Comparison of ENCODE assay signal across 8 cellular contexts in the genomic region with DNA sequence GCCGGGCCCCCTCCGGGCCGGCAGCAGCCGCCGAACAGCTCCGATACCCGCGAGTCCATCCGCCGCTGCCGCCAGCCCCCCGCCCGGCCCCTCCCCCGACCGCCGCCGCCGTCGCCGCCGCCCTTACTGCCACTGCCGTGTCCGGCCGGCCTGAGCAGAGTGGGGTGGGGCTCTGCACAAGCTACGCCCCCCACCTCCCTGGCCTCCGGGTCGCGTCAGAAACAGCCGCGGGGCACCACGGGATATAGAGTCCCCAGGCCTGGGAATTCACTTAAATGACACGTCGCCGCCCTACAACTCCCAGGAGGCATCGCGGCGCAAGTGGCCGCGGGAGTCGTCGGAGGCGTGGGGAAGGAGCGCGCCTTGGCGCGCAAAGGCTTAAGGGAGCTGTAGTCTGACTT. TPM values are rescaled to one million over a fixed set of nuclear protein-coding genes. Genes with fewer than 3 reads are reported as not detected.
DNase-seq lines count a peak whose midpoint lies in the region; ATAC-seq lines count a peak whose summit lies in the region.

GTPBP2 (minus strand) TSS at position 161 of the 401 bp plus-strand sequence; CDS start at position 59, 102 bp downstream.

- H3K27ac ChIP-seq in Karpas-422 (ENCODE audit: low read length): peak within 1 kb of the TSS; percentile 91
- peak within 1 kb of the TSS; percentile 76 for H3K27ac ChIP-seq in naive thymus-derived CD4-positive, alpha-beta T cell (ENCODE audit: low read depth, low read length)

- CTCF ChIA-PET in naive thymus-derived CD4-positive, alpha-beta T cell (lab: Charles Lee): interaction anchor here (0.6 to 1.3 kb wide), 4 partner anchors 11 to 59 kb away, joined by 3 to 7 read pairs (median 4); no protein-coding TSS in a partner anchor

- no peaks in the 10 kb centered on the region for H3K27me3 Mint-ChIP-seq in activated T-helper 1 cell treated with anti-CD3 and anti-CD28 coated beads, Interleukin-12 subunit alpha, Interleukin-12 subunit beta, Interleukin-2, Interleukin-4 antibody, amounts not matched to agents 30 ng/mL and 10 ng/mL and 1 ng/mL, durations not matched to agents 14 hours and 24 hours and 36 hours (ENCODE audit: insufficient read depth)
- no peaks in the 10 kb centered on the region for H3K27me3 Mint-ChIP-seq in naive thymus-derived CD4-positive, alpha-beta T cell

- H2AFZ ChIP-seq in Karpas-422 (ENCODE audit: low read length): peak within 1 kb of the TSS; percentile 80; the same call in 1 of the 2 replicates

- H3K79me2 ChIP-seq in Karpas-422 (ENCODE audit: low read length): peaks cover 30% of the 10 kb centered on the region

- POLR2A ChIA-PET in naive thymus-derived CD4-positive, alpha-beta T cell (lab: Charles Lee): interaction anchor here (0.8 to 1.4 kb wide), 11 partner anchors 11 to 618 kb away, joined by 3 to 9 read pairs (median 5); partner anchors contain the start of genes DNPH1, HSP90AB1, MRPS18A and POLR1C

- no peaks in the 10 kb centered on the region for H3K27me3 ChIP-seq in Karpas-422 (ENCODE audit: low read length)
- H3K27me3 ChIP-seq in naive thymus-derived CD4-positive, alpha-beta T cell (ENCODE audit: control insufficient read depth in 2 of 2, insufficient read depth in 2 of 2, low read length in 2 of 2): no peaks in the 10 kb centered on the region

- H3K4me3 ChIP-seq in Karpas-422 (ENCODE audit: low read length): peak within 1 kb of the TSS; percentile 100
- H3K4me3 ChIP-seq in naive thymus-derived CD4-positive, alpha-beta T cell (ENCODE audit: low read length): peak within 1 kb of the TSS; percentile 98

- peak within 1 kb of the TSS; percentile 95 for H3K27ac Mint-ChIP-seq in activated T-helper 1 cell treated with anti-CD3 and anti-CD28 coated beads, Interleukin-12 subunit alpha, Interleukin-12 subunit beta, Interleukin-2, Interleukin-4 antibody, amounts not matched to agents 30 ng/mL and 10 ng/mL and 1 ng/mL, durations not matched to agents 14 hours and 24 hours and 36 hours
- peak within 1 kb of the TSS; percentile 90 to 99 (median 98) for H3K27ac Mint-ChIP-seq in naive thymus-derived CD4-positive, alpha-beta T cell

- peaks cover 3% of the 10 kb centered on the region; the same call in 1 of the 2 replicates for H4K20me1 ChIP-seq in Karpas-422 (ENCODE audit: insufficient read depth, low read depth, low read length)

- peak within 1 kb of the TSS; percentile 95 for H3K9ac ChIP-seq in Karpas-422 (ENCODE audit: low read length)

- peak within 1 kb of the TSS; percentile 95 for H3K4me2 ChIP-seq in Karpas-422 (ENCODE audit: low read depth, low read length, poor library complexity, severe bottlenecking)

- H3K36me3 Mint-ChIP-seq in activated T-helper 1 cell treated with anti-CD3 and anti-CD28 coated beads, Interleukin-12 subunit alpha, Interleukin-12 subunit beta, Interleukin-2, Interleukin-4 antibody, amounts not matched to agents 30 ng/mL and 10 ng/mL and 1 ng/mL, durations not matched to agents 14 hours and 24 hours and 36 hours (ENCODE audit: low read depth): peaks cover 33% of the 10 kb centered on the region
- H3K36me3 Mint-ChIP-seq in naive thymus-derived CD4-positive, alpha-beta T cell: peaks cover 0 to 15% (median 12%) of the 10 kb centered on the region in 5 donors

- DNase-seq in DMS79 (lab: John Stamatoyannopoulos, UW): peak; percentile 97
- peak; percentile 99 for DNase-seq in Karpas-422
- DNase-seq in RKO (ENCODE audit: low spot score): peak; percentile 99
- DNase-seq in activated T-helper 1 cell treated with anti-CD3 and anti-CD28 coated beads, Interleukin-12 subunit alpha, Interleukin-12 subunit beta, Interleukin-2, Interleukin-4 antibody, amounts not matched to agents 30 ng/mL and 10 ng/mL and 1 ng/mL, durations not matched to agents 14 hours and 24 hours and 36 hours (ENCODE audit: low spot score): peak; percentile 97
- peak; percentile 100 for DNase-seq in fibroblast of gingiva (ENCODE audit: low read depth)
- peak; percentile 85 to 97 (median 93) for DNase-seq in naive thymus-derived CD4-positive, alpha-beta T cell
- peak; percentile 89 to 96 (median 90) for DNase-seq in stimulated activated naive CD4-positive, alpha-beta T cell (lab: John Stamatoyannopoulos, UW)

- H3K4me3 Mint-ChIP-seq in activated T-helper 1 cell treated with anti-CD3 and anti-CD28 coated beads, Interleukin-12 subunit alpha, Interleukin-12 subunit beta, Interleukin-2, Interleukin-4 antibody, amounts not matched to agents 30 ng/mL and 10 ng/mL and 1 ng/mL, durations not matched to agents 14 hours and 24 hours and 36 hours: peak within 1 kb of the TSS; percentile 99
- H3K4me3 Mint-ChIP-seq in naive thymus-derived CD4-positive, alpha-beta T cell: peak within 1 kb of the TSS; percentile 97 to 100 (median 99)

- no peaks in the 10 kb centered on the region for H3K9me2 ChIP-seq in Karpas-422 (replicated peaks; ENCODE audit: insufficient read depth, low read length)

- H3K4me1 Mint-ChIP-seq in activated T-helper 1 cell treated with anti-CD3 and anti-CD28 coated beads, Interleukin-12 subunit alpha, Interleukin-12 subunit beta, Interleukin-2, Interleukin-4 antibody, amounts not matched to agents 30 ng/mL and 10 ng/mL and 1 ng/mL, durations not matched to agents 14 hours and 24 hours and 36 hours (ENCODE audit: low read depth): peaks cover 42% of the 10 kb centered on the region
- H3K4me1 Mint-ChIP-seq in naive thymus-derived CD4-positive, alpha-beta T cell: peaks cover 27 to 40% (median 36%) of the 10 kb centered on the region in 7 donors

- ATAC-seq in GM21825 (IDR thresholded peaks at IDR 0.05; ENCODE audit: unreplicated experiment): peak; percentile 80
- peak; percentile 92 for ATAC-seq in naive thymus-derived CD4-positive, alpha-beta T cell

- peaks cover 32% of the 10 kb centered on the region for H3K4me1 ChIP-seq in Karpas-422 (ENCODE audit: low read length)
- H3K4me1 ChIP-seq in naive thymus-derived CD4-positive, alpha-beta T cell (ENCODE audit: control insufficient read depth in 2 of 2, insufficient read depth in 2 of 2, low read length in 2 of 2): peaks cover 9 to 11% of the 10 kb centered on the region in 2 donors

- intact Hi-C loops in activated T-helper 1 cell treated with anti-CD3 and anti-CD28 coated beads, Interleukin-12 subunit alpha, Interleukin-12 subunit beta, Interleukin-2, Interleukin-4 antibody, amounts not matched to agents 30 ng/mL and 10 ng/mL and 1 ng/mL, durations not matched to agents 14 hours and 24 hours and 36 hours (cut with micrococcal nuclease): loop anchor here (1.0 to 5.0 kb wide), 12 partner anchors 53 to 618 kb away; partner anchors contain the start of genes ABCC10, CUL7, HSP90AB1 and KLHDC3
- intact Hi-C loops in naive thymus-derived CD4-positive, alpha-beta T cell (cut with micrococcal nuclease): loop anchor here (1.0 to 5.0 kb wide), 23 partner anchors 16 to 1894 kb away; partner anchors contain the start of genes ABCC10 (in 2 of the 2), MRPS18A (in 2 of the 2), POLH (in 2 of the 2) and POLR1C (in 2 of the 2)

- H3K36me3 ChIP-seq in Karpas-422 (ENCODE audit: insufficient read depth, low read length): peaks cover 17% of the 10 kb centered on the region; the same call in 1 of the 2 replicates
- H3K36me3 ChIP-seq in naive thymus-derived CD4-positive, alpha-beta T cell (ENCODE audit: control insufficient read depth in 2 of 3, insufficient read depth in 3 of 3, low read length in 3 of 3): peaks cover 0 to 23% (median 3%) of the 10 kb centered on the region in 3 experiments

- H3K9me3 Mint-ChIP-seq in activated T-helper 1 cell treated with anti-CD3 and anti-CD28 coated beads, Interleukin-12 subunit alpha, Interleukin-12 subunit beta, Interleukin-2, Interleukin-4 antibody, amounts not matched to agents 30 ng/mL and 10 ng/mL and 1 ng/mL, durations not matched to agents 14 hours and 24 hours and 36 hours: no peaks in the 10 kb centered on the region
- H3K9me3 Mint-ChIP-seq in naive thymus-derived CD4-positive, alpha-beta T cell: peaks cover 0 to 3% (median 0%) of the 10 kb centered on the region in 11 donors

- H3K9me3 ChIP-seq in Karpas-422 (ENCODE audit: low read length): no peaks in the 10 kb centered on the region
- no peaks in the 10 kb centered on the region for H3K9me3 ChIP-seq in naive thymus-derived CD4-positive, alpha-beta T cell (ENCODE audit: control insufficient read depth in 2 of 3, low read length in 3 of 3)

RNA-seq across cellular contexts. Expression of gene GTPBP2, which starts in this region (rescaled TPM):
- 70.3 and 72.3 TPM in 2 replicates for total RNA-seq in Karpas-422 (2014; rRNA removed; shearing (Covaris generic); ENCODE audit: low replicate concordance)
- 72.4 and 73.0 TPM in 2 replicates for total RNA-seq in activated T-helper 1 cell treated with anti-CD3 and anti-CD28 coated beads, Interleukin-12 subunit alpha, Interleukin-12 subunit beta, Interleukin-2, Interleukin-4 antibody, amounts not matched to agents 30 ng/mL and 10 ng/mL and 1 ng/mL, durations not matched to agents 14 hours and 24 hours and 36 hours
- 10 to 100 TPM; 55.0 to 94.7 (median 72.0) TPM for total RNA-seq in naive thymus-derived CD4-positive, alpha-beta T cell
- polyA plus RNA-seq in naive thymus-derived CD4-positive, alpha-beta T cell: 1 to 10 TPM; 3.2 TPM

Comparison
In these comparisons a context has a peak if more than half of its experiments do, and no peak if none do; other contexts are left out.
1. Peak in every context shown above with its lines: DNase-seq, ATAC-seq, H3K4me3 ChIP-seq and H3K27ac ChIP-seq.